ENCODE assay signal across 9 cellular contexts in the genomic region with DNA sequence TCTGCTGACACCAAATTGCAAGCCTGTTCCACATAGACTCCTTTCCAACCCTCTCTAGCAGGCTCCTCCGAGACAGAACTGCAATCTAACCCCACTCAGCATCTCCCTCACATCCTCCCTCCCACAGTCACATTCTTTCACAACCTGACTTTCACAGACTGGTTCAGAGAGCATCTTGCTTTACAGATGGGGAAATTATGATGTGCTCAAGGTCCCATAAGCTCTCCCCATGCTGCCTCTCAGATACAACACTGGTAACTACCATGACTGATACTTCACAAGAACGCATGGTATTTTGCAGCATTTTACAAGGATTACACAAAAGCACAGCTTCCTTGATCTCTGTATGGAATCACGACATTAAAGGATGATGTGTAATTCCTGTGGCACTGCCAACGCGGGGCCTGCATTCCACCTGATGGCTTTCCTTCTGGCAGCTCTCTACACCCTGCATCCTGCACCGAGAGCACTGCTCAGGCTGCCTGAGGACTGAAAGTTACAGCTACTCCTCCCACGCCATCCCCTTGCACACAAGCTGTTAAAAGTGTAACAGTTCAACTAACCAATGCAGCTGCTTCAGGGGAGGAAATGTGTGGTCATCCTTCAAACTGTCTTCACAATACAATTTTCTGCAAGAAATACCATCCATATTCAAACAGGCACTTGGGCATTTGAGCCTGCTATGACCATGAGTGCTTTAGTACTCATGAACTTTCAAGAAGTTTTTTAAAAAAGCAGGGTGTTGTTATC. TPM values are rescaled to one million over a fixed set of nuclear protein-coding genes. Genes with fewer than 3 reads are reported as not detected.
DNase-seq lines count a peak whose midpoint lies in the region; ATAC-seq and TF ChIP-seq lines count a peak whose summit lies in the region.
"Had no signal": no experiment of that assay in that cellular context is flagged by ENCODE, and none has a peak within 500 bp of the region (broad histone marks: within the 10 kb centered on the region; RNA-seq: fewer than 3 reads in every experiment).

No MANE protein-coding gene starts in this region.

- no peaks in the 10 kb centered on the region for H3K9me3 Mint-ChIP-seq in activated CD4-positive, alpha-beta memory T cell treated with anti-CD3 and anti-CD28 coated beads for 36 hours
- no peaks in the 10 kb centered on the region for H3K9me3 Mint-ChIP-seq in stimulated activated memory B cell treated with anti-CD40 and anti-IgM and Interleukin-4, amounts not matched to agents 10 μg/mL and 1 μg/mL and 100 μg/mL, for 72 hours

- H3K4me3 Mint-ChIP-seq in activated CD4-positive, alpha-beta memory T cell treated with anti-CD3 and anti-CD28 coated beads for 36 hours: peak overlapping the region; percentile 30
- no peak overlapping the region for H3K4me3 Mint-ChIP-seq in stimulated activated memory B cell treated with anti-CD40 and anti-IgM and Interleukin-4, amounts not matched to agents 10 μg/mL and 1 μg/mL and 100 μg/mL, for 72 hours

- DNase-seq in AG10803 (ENCODE audit: low read depth): peak; percentile 99
- DNase-seq in activated CD4-positive, alpha-beta memory T cell treated with anti-CD3 and anti-CD28 coated beads for 36 hours: peak; percentile 83
- DNase-seq in glomerular visceral epithelial cell (ENCODE audit: extremely low spot score): peak; percentile 77
- no peak for DNase-seq in DMS53 (lab: John Stamatoyannopoulos, UW)
- DNase-seq in HPDE6-E6E7 (ENCODE audit: extremely low spot score): no peak

- CTCF ChIA-PET in activated CD4-positive, alpha-beta memory T cell treated with anti-CD3 and anti-CD28 coated beads for 36 hours (lab: Charles Lee): interaction anchor here (0.7 to 6.3 kb wide), 12 partner anchors 8 to 61 kb away, joined by 3 to 40 read pairs (median 6); no protein-coding TSS in a partner anchor

- H3K4me3 ChIP-seq in AG10803 (ENCODE audit: low read length): no peak overlapping the region

- H3K36me3 Mint-ChIP-seq in activated CD4-positive, alpha-beta memory T cell treated with anti-CD3 and anti-CD28 coated beads for 36 hours: peaks cover 21% of the 10 kb centered on the region
- H3K36me3 Mint-ChIP-seq in stimulated activated memory B cell treated with anti-CD40 and anti-IgM and Interleukin-4, amounts not matched to agents 10 μg/mL and 1 μg/mL and 100 μg/mL, for 72 hours: peaks cover 19% of the 10 kb centered on the region

- TF ChIP-seq CTCF in AG10803 (conservative IDR thresholded peaks at IDR 0.05; ENCODE audit: low read length): no peak

- peak overlapping the region; percentile 92 for H3K27ac Mint-ChIP-seq in activated CD4-positive, alpha-beta memory T cell treated with anti-CD3 and anti-CD28 coated beads for 36 hours
- no peak overlapping the region for H3K27ac Mint-ChIP-seq in stimulated activated memory B cell treated with anti-CD40 and anti-IgM and Interleukin-4, amounts not matched to agents 10 μg/mL and 1 μg/mL and 100 μg/mL, for 72 hours

- H3K4me1 Mint-ChIP-seq in activated CD4-positive, alpha-beta memory T cell treated with anti-CD3 and anti-CD28 coated beads for 36 hours (ENCODE audit: low read depth): peaks cover 99% of the 10 kb centered on the region
- H3K4me1 Mint-ChIP-seq in stimulated activated memory B cell treated with anti-CD40 and anti-IgM and Interleukin-4, amounts not matched to agents 10 μg/mL and 1 μg/mL and 100 μg/mL, for 72 hours: peaks cover 23% of the 10 kb centered on the region

- intact Hi-C loops in activated CD4-positive, alpha-beta memory T cell treated with anti-CD3 and anti-CD28 coated beads for 36 hours (cut with micrococcal nuclease): loop anchor here (1.0 to 5.0 kb wide), 5 partner anchors 9 to 387 kb away; a partner anchor contains a TSS

- no peaks in the 10 kb centered on the region for H3K27me3 Mint-ChIP-seq in activated CD4-positive, alpha-beta memory T cell treated with anti-CD3 and anti-CD28 coated beads for 36 hours
- H3K27me3 Mint-ChIP-seq in stimulated activated memory B cell treated with anti-CD40 and anti-IgM and Interleukin-4, amounts not matched to agents 10 μg/mL and 1 μg/mL and 100 μg/mL, for 72 hours: no peaks in the 10 kb centered on the region

- POLR2A ChIA-PET in activated CD4-positive, alpha-beta memory T cell treated with anti-CD3 and anti-CD28 coated beads for 36 hours (lab: Charles Lee): interaction anchor here (0.7 to 5.2 kb wide), 6 partner anchors 9 to 28 kb away, joined by 3 to 49 read pairs (median 14); a partner anchor contains a TSS

- ATAC-seq in GM19324 (IDR thresholded peaks at IDR 0.05; ENCODE audit: low FRiP score, unreplicated experiment): peak; percentile 71
- ATAC-seq in HG03442 (IDR thresholded peaks at IDR 0.05; ENCODE audit: unreplicated experiment): peak; percentile 55
- ATAC-seq in stimulated activated memory B cell treated with anti-CD40 and anti-IgM and Interleukin-4, amounts not matched to agents 10 μg/mL and 1 μg/mL and 100 μg/mL, for 72 hours: peak; percentile 66

RNA-seq across cellular contexts. Expression of a gene that starts 27.6 kb away (rescaled TPM):
- 10 to 100 TPM; 47.9 to 57.8 TPM for total RNA-seq in activated CD4-positive, alpha-beta memory T cell treated with anti-CD3 and anti-CD28 coated beads for 36 hours

RNA-seq across cellular contexts. Expression of a gene that starts 42.5 kb away (rescaled TPM):
- not detected for total RNA-seq in activated CD4-positive, alpha-beta memory T cell treated with anti-CD3 and anti-CD28 coated beads for 36 hours
- total RNA-seq: glomerular endothelial cell had no signal

Comparison
In these comparisons a context has a peak if more than half of its experiments do, and no peak if none do; other contexts are left out.
1. DNase-seq: peak in AG10803 (single experiment), activated CD4-positive, alpha-beta memory T cell treated with anti-CD3 and anti-CD28 coated beads for 36 hours (single experiment) and glomerular visceral epithelial cell (single experiment); none in DMS53 (single experiment) and HPDE6-E6E7 (single experiment).
2. Peak in every context shown above with its lines, with median percentiles within 50 percentile points of each other: ATAC-seq.